28 cellular contexts compared by ENCODE assay signal in genomic region chr20:3109350-3110302, GRCh38. TPM values are rescaled to one million over a fixed set of nuclear protein-coding genes. Genes with fewer than 3 reads are reported as not detected.
"Had no signal": no experiment of that assay in that cellular context is flagged by ENCODE, and none has a peak within 500 bp of the region (broad histone marks: within the 10 kb centered on the region; RNA-seq: fewer than 3 reads in every experiment).

No MANE protein-coding gene starts in this region.

- DNase-seq: activated CD4-positive, alpha-beta T cell treated with anti-CD3 and anti-CD28 coated beads for 4 hours; activated CD4-positive, alpha-beta T cell treated with anti-CD3 and anti-CD28 coated beads, Interleukin-2, amount 50 U/mL, for 48 hours; activated CD4-positive, CD25-positive, alpha-beta regulatory T cell; activated CD8-positive, alpha-beta memory T cell treated with anti-CD3 and anti-CD28 coated beads, Interleukin-2, amount 50 U/mL, for 48 hours; activated effector memory CD4-positive, alpha-beta T cell treated with anti-CD3 and anti-CD28 coated beads, Interleukin-2, amount 50 U/mL, for 16 hours; activated naive CD4-positive, alpha-beta T cell treated with anti-CD3 and anti-CD28 coated beads, Interleukin-2, amount 10 ng/mL, durations not matched to agents 7 days and 5 days; body of pancreas; dermis blood vessel endothelial cell; effector memory CD4-positive, alpha-beta T cell; foreskin melanocyte; hippocampal formation; left ventricle myocardium superior; mesenchymal stem cell; occipital lobe; right cardiac atrium; stimulated activated CD4-positive, alpha-beta T cell treated with anti-CD3 and anti-CD28 coated beads, Interleukin-12 subunit alpha, Interleukin-12 subunit beta, amount 100 ng/mL, for 4 hours; SW 1271; T-helper 17 cell had no signal

- ATAC-seq: body of pancreas, left ventricle myocardium superior, right cardiac atrium, T-helper 17 cell had no signal

- H3K9me3 Mint-ChIP-seq: activated naive CD4-positive, alpha-beta T cell treated with anti-CD3 and anti-CD28 coated beads, Interleukin-2, amount 10 ng/mL, durations not matched to agents 7 days and 5 days; nephron; stimulated activated naive CD8-positive, alpha-beta T cell treated with anti-CD3 and anti-CD28 coated beads, Interleukin-15, Interleukin-2, amounts not matched to agents 100 ng/mL and 50 ng/mL, for 24 hours had no signal

- H3K27ac ChIP-seq: body of pancreas, tibial nerve had no signal

- H3K4me3 Mint-ChIP-seq: activated naive CD4-positive, alpha-beta T cell treated with anti-CD3 and anti-CD28 coated beads, Interleukin-2, amount 10 ng/mL, durations not matched to agents 7 days and 5 days; nephron; stimulated activated naive CD8-positive, alpha-beta T cell treated with anti-CD3 and anti-CD28 coated beads, Interleukin-15, Interleukin-2, amounts not matched to agents 100 ng/mL and 50 ng/mL, for 24 hours; T-helper 17 cell had no signal

- H3K27me3 ChIP-seq: body of pancreas, tibial nerve had no signal

- H3K4me3 ChIP-seq: body of pancreas, tibial nerve had no signal

- H3K27me3 Mint-ChIP-seq: activated naive CD4-positive, alpha-beta T cell treated with anti-CD3 and anti-CD28 coated beads, Interleukin-2, amount 10 ng/mL, durations not matched to agents 7 days and 5 days; progenitor cell of endocrine pancreas; stimulated activated naive CD8-positive, alpha-beta T cell treated with anti-CD3 and anti-CD28 coated beads, Interleukin-15, Interleukin-2, amounts not matched to agents 100 ng/mL and 50 ng/mL, for 24 hours; T-helper 17 cell had no signal

- H3K27ac Mint-ChIP-seq: nephron; progenitor cell of endocrine pancreas; stimulated activated naive CD8-positive, alpha-beta T cell treated with anti-CD3 and anti-CD28 coated beads, Interleukin-15, Interleukin-2, amounts not matched to agents 100 ng/mL and 50 ng/mL, for 24 hours; T-helper 17 cell had no signal

- H3K4me1 Mint-ChIP-seq: activated naive CD4-positive, alpha-beta T cell treated with anti-CD3 and anti-CD28 coated beads, Interleukin-2, amount 10 ng/mL, durations not matched to agents 7 days and 5 days; nephron had no signal

RNA-seq across cellular contexts. Expression of gene AVP, which starts 25.1 kb away (rescaled TPM):
- total RNA-seq: activated CD8-positive, alpha-beta memory T cell treated with anti-CD3 and anti-CD28 coated beads for 36 hours; body of pancreas; cardiac septum; dermis blood vessel endothelial cell; left ventricle myocardium superior; mononuclear cell; myocyte; occipital lobe; progenitor cell of endocrine pancreas; right cardiac atrium; skeletal muscle tissue; T-helper 17 cell; tibial nerve; urinary bladder had no signal

RNA-seq across cellular contexts. Expression of gene OXT, which starts 38.2 kb away (rescaled TPM):
- total RNA-seq: body of pancreas, cardiac septum, dermis blood vessel endothelial cell, left ventricle myocardium superior, mononuclear cell, myocyte, occipital lobe, progenitor cell of endocrine pancreas, skeletal muscle tissue, urinary bladder had no signal
